In genomic region chr4:122673252-122673651, GRCh38 we compare ENCODE assay signal across 24 cellular contexts. TPM values are rescaled to one million over a fixed set of nuclear protein-coding genes. Genes with fewer than 3 reads are reported as not detected.
DNase-seq lines count a peak whose midpoint lies in the region; ATAC-seq and TF ChIP-seq lines count a peak whose summit lies in the region.
"Had no signal": no experiment of that assay in that cellular context is flagged by ENCODE, and none has a peak within 500 bp of the region (broad histone marks: within the 10 kb centered on the region; RNA-seq: fewer than 3 reads in every experiment).

No MANE protein-coding gene starts in this region.

- POLR2A ChIA-PET in CD8-positive, alpha-beta memory T cell (lab: Charles Lee) = no interaction called here

- no peaks in the 10 kb centered on the region for H3K9me3 Mint-ChIP-seq in CD8-positive, alpha-beta memory T cell

- H3K4me2 ChIP-seq in hepatocyte = no peak overlapping the region
- H3K4me2 ChIP-seq in osteoblast (ENCODE audit: insufficient read depth, low read length) = no peak overlapping the region
- H3K4me2 ChIP-seq: KMS-11 had no signal

- H2AFZ ChIP-seq in hepatocyte (no peak overlapping the region), osteoblast (ENCODE audit: low read length) (peak overlapping the region; percentile 70)

- no peak for TF ChIP-seq EP300 in suprapubic skin (IDR thresholded peaks at IDR 0.05)

- H3K27me3 ChIP-seq in hepatocyte (no peaks in the 10 kb centered on the region), osteoblast (ENCODE audit: insufficient read depth, low read length) (no peaks in the 10 kb centered on the region), suprapubic skin (no peaks in the 10 kb centered on the region)
- no peaks in the 10 kb centered on the region for H3K27me3 ChIP-seq in CD8-positive, alpha-beta memory T cell (ENCODE audit: insufficient read depth, low read length, poor library complexity, severe bottlenecking)
- H3K27me3 ChIP-seq: body of pancreas, stomach, upper lobe of left lung had no signal

- peaks cover 0 to 6% (median 0%) of the 10 kb centered on the region in 3 donors for H3K36me3 Mint-ChIP-seq in CD8-positive, alpha-beta memory T cell
- H3K36me3 Mint-ChIP-seq: activated naive CD8-positive, alpha-beta T cell had no signal

- peaks cover 6 to 17% (median 16%) of the 10 kb centered on the region in 3 donors for H3K4me1 Mint-ChIP-seq in CD8-positive, alpha-beta memory T cell

- H4K20me1 ChIP-seq in hepatocyte (ENCODE audit: insufficient read depth, poor library complexity, severe bottlenecking) (no peaks in the 10 kb centered on the region), osteoblast (ENCODE audit: insufficient read depth, low read length) (no peaks in the 10 kb centered on the region)

- peaks cover 6% of the 10 kb centered on the region in 2 donors for H3K27me3 Mint-ChIP-seq in CD8-positive, alpha-beta memory T cell

- TF ChIP-seq CTCF in hepatocyte (IDR thresholded peaks at IDR 0.05; ENCODE audit: poor library complexity) (no peak), osteoblast (IDR thresholded peaks at IDR 0.05; ENCODE audit: extremely low read depth, low read depth, low read length) (no peak), suprapubic skin (IDR thresholded peaks at IDR 0.05) (no peak)

- no peak for TF ChIP-seq POLR2A in suprapubic skin (IDR thresholded peaks at IDR 0.05)

- no peak overlapping the region for H3K27ac Mint-ChIP-seq in CD8-positive, alpha-beta memory T cell
- H3K27ac Mint-ChIP-seq: activated naive CD8-positive, alpha-beta T cell; dendritic cell treated with granulocyte-macrophage colony-stimulating factor and Interleukin-4, amounts not matched to agents 40 ng/mL and 50 ng/mL, for 4 days; progenitor cell of endocrine pancreas had no signal

- DNase-seq in LHCN-M2 (ENCODE audit: low read depth) (peak; percentile 39), amniotic epithelial cell (ENCODE audit: low read depth) (peak; percentile 33), hepatocyte (ENCODE audit: low spot score) (peak; percentile 34), osteoblast (ENCODE audit: insufficient read length, low spot score, missing footprints) (peak; percentile 62), suprapubic skin (ENCODE audit: low spot score in 2 of 2) (no peak)
- DNase-seq in CD8-positive, alpha-beta memory T cell = no peak
- DNase-seq: AML-193; body of pancreas; EL; naive thymus-derived CD4-positive, alpha-beta T cell; NCI-H1092; NCI-H510A treated with DMSO at 0.1 percent for 48 hours; stimulated activated CD4-positive, alpha-beta T cell treated with anti-CD3 and anti-CD28 coated beads, Interleukin-4, amount 100 ng/mL, for 1 hour; stomach; upper lobe of left lung had no signal

- H3K79me2 ChIP-seq in hepatocyte = no peaks in the 10 kb centered on the region
- no peaks in the 10 kb centered on the region for H3K79me2 ChIP-seq in osteoblast (ENCODE audit: insufficient read depth, low read length)

- H3K36me3 ChIP-seq in hepatocyte (replicated peaks; ENCODE audit: insufficient read depth, low read depth) = no peaks in the 10 kb centered on the region
- no peaks in the 10 kb centered on the region for H3K36me3 ChIP-seq in osteoblast (ENCODE audit: insufficient read depth, low read length)
- H3K36me3 ChIP-seq in suprapubic skin = no peaks in the 10 kb centered on the region
- no peaks in the 10 kb centered on the region for H3K36me3 ChIP-seq in CD8-positive, alpha-beta memory T cell (ENCODE audit: insufficient read depth, low read length)
- H3K36me3 ChIP-seq: stomach, upper lobe of left lung had no signal

- peak overlapping the region; percentile 31 for H3K27ac ChIP-seq in hepatocyte
- no peak overlapping the region for H3K27ac ChIP-seq in osteoblast (ENCODE audit: low read depth, low read length)
- H3K27ac ChIP-seq in suprapubic skin = no peak overlapping the region
- no peak overlapping the region for H3K27ac ChIP-seq in CD8-positive, alpha-beta memory T cell (ENCODE audit: low read depth, low read length)
- H3K27ac ChIP-seq: body of pancreas, KMS-11, skin epidermis, stomach, upper lobe of left lung had no signal

- 31% methylated on average over 2 of the region's 2 CpGs for WGBS in hepatocyte (ENCODE audit: low lambda C conversion rate, missing lambda C conversion rate)
- WGBS in suprapubic skin = 35% methylated on average over 2 of the region's 2 CpGs

- H3K4me1 ChIP-seq in hepatocyte (ENCODE audit: insufficient read depth) (no peaks in the 10 kb centered on the region), osteoblast (ENCODE audit: insufficient read depth, low read length) (peaks cover 9% of the 10 kb centered on the region), suprapubic skin (peaks cover 3% of the 10 kb centered on the region)
- H3K4me1 ChIP-seq in CD8-positive, alpha-beta memory T cell (ENCODE audit: insufficient read depth, low read length) = peaks cover 6% of the 10 kb centered on the region
- H3K4me1 ChIP-seq: body of pancreas, stomach, upper lobe of left lung had no signal

- no peaks in the 10 kb centered on the region for H3K9me3 ChIP-seq in hepatocyte (ENCODE audit: low read depth)
- H3K9me3 ChIP-seq in osteoblast (ENCODE audit: low read depth, low read length) = no peaks in the 10 kb centered on the region
- no peaks in the 10 kb centered on the region for H3K9me3 ChIP-seq in suprapubic skin
- no peaks in the 10 kb centered on the region for H3K9me3 ChIP-seq in CD8-positive, alpha-beta memory T cell (ENCODE audit: low read length)
- H3K9me3 ChIP-seq: body of pancreas, stomach, upper lobe of left lung had no signal

- no peak overlapping the region for H3K4me3 ChIP-seq in hepatocyte
- no peak overlapping the region for H3K4me3 ChIP-seq in osteoblast (ENCODE audit: insufficient read depth, low read length)
- H3K4me3 ChIP-seq in suprapubic skin = no peak overlapping the region
- no peak overlapping the region for H3K4me3 ChIP-seq in CD8-positive, alpha-beta memory T cell (ENCODE audit: low read length)
- H3K4me3 ChIP-seq: body of pancreas, skin epidermis, stomach, upper lobe of left lung had no signal

- CTCF ChIA-PET in CD8-positive, alpha-beta memory T cell (lab: Charles Lee) = no interaction called here

- ATAC-seq in GM21360 (IDR thresholded peaks at IDR 0.05; ENCODE audit: unreplicated experiment) = no peak
- ATAC-seq: body of pancreas; naive thymus-derived CD4-positive, alpha-beta T cell; Right ventricle myocardium inferior had no signal

- H3K4me3 Mint-ChIP-seq in CD8-positive, alpha-beta memory T cell = no peak overlapping the region
- H3K4me3 Mint-ChIP-seq: activated naive CD8-positive, alpha-beta T cell; dendritic cell treated with granulocyte-macrophage colony-stimulating factor and Interleukin-4, amounts not matched to agents 40 ng/mL and 50 ng/mL, for 4 days had no signal

- H3K9me2 ChIP-seq in hepatocyte (replicated peaks; ENCODE audit: insufficient read depth) = no peaks in the 10 kb centered on the region

RNA-seq across cellular contexts. Expression of gene IL21, which starts 52.4 kb away (rescaled TPM):
- total RNA-seq in LHCN-M2 (2014; rRNA removed) = not detected in 2 replicates
- not detected for polyA plus RNA-seq in LHCN-M2 (2012)
- total RNA-seq in hepatocyte = not detected in 2 replicates
- polyA plus RNA-seq in hepatocyte = not detected in 2 replicates
- not detected in 2 replicates for total RNA-seq in osteoblast
- total RNA-seq in suprapubic skin = not detected
- 1 to 10 TPM; 3.1 to 3.5 TPM for total RNA-seq in CD8-positive, alpha-beta memory T cell
- not detected for polyA plus RNA-seq in CD8-positive, alpha-beta memory T cell
- total RNA-seq: body of pancreas, glomerular endothelial cell, lower leg skin, progenitor cell of endocrine pancreas, Right ventricle myocardium inferior, stomach, upper lobe of left lung had no signal
- polyA plus RNA-seq: naive thymus-derived CD4-positive, alpha-beta T cell; stomach had no signal

RNA-seq across cellular contexts. Expression of gene BBS12, which starts 59.3 kb away (rescaled TPM):
- total RNA-seq in LHCN-M2 (2014; rRNA removed) (3.3 and 5.5 TPM in 2 replicates), hepatocyte (3.9 and 4.7 TPM in 2 replicates), osteoblast (9.4 and 10.6 TPM in 2 replicates), suprapubic skin (1 to 10 TPM in 1 of 4 donors, under 1 TPM in 3; 0.70 to 1.9 (median 0.92) TPM)
- polyA plus RNA-seq in LHCN-M2 (2012) = 2.2 TPM
- 3.0 and 4.3 TPM in 2 replicates for polyA plus RNA-seq in hepatocyte
- 1 to 10 TPM; 1.7 to 2.1 TPM for total RNA-seq in CD8-positive, alpha-beta memory T cell
- 1.8 TPM for polyA plus RNA-seq in CD8-positive, alpha-beta memory T cell

Comparison
In these comparisons a context has a peak if more than half of its experiments do, and no peak if none do; other contexts are left out.
1. DNase-seq: peak in LHCN-M2 (single experiment), amniotic epithelial cell (single experiment), hepatocyte (single experiment) and osteoblast (single experiment); none in suprapubic skin (0 of 2) and CD8-positive, alpha-beta memory T cell (0 of 5).